In genomic region chr13:96848275-96848674, GRCh38 we compare ENCODE assay signal across 28 cellular contexts.
"Had no signal": no experiment of that assay in that cellular context is flagged by ENCODE, and none has a peak within 500 bp of the region (broad histone marks: within the 10 kb centered on the region; RNA-seq: fewer than 3 reads in every experiment).

No MANE protein-coding gene starts in this region.

- H3K36me3 ChIP-seq: gastrocnemius medialis, neutrophil, prostate gland, sigmoid colon, uterus had no signal

- H3K9me3 ChIP-seq: gastrocnemius medialis, neutrophil, prostate gland, sigmoid colon, testis, uterus had no signal

- H3K27me3 Mint-ChIP-seq: activated CD4-positive, alpha-beta memory T cell treated with anti-CD3 and anti-CD28 coated beads, Interleukin-2, amount 10 ng/mL, durations not matched to agents 7 days and 5 days; activated CD4-positive, alpha-beta T cell treated with anti-CD3 and anti-CD28 coated beads, Interleukin-2, amount 10 ng/mL, durations not matched to agents 7 days and 5 days; activated T-cell treated with anti-CD3 and anti-CD28 coated beads, Interleukin-2, amount 50 U/mL, for 24 hours; effector memory CD8-positive, alpha-beta T cell had no signal

- H3K27ac Mint-ChIP-seq: activated CD4-positive, alpha-beta memory T cell treated with anti-CD3 and anti-CD28 coated beads, Interleukin-2, amount 10 ng/mL, durations not matched to agents 7 days and 5 days; activated CD4-positive, alpha-beta T cell treated with anti-CD3 and anti-CD28 coated beads, Interleukin-2, amount 10 ng/mL, durations not matched to agents 7 days and 5 days; activated T-cell treated with anti-CD3 and anti-CD28 coated beads, Interleukin-2, amount 50 U/mL, for 24 hours; activated T-helper 17 cell treated with anti-CD3 and anti-CD28 coated beads, Interleukin-2, amount 50 U/mL, for 72 hours; effector memory CD8-positive, alpha-beta T cell; nephron; T-helper 1 cell treated with Interleukin-12 subunit alpha and Interleukin-12 subunit beta and Interleukin-4 antibody, amounts not matched to agents 30 μg/mL and 1 μg/mL, for 36 hours had no signal

- H3K27ac ChIP-seq: gastrocnemius medialis, neutrophil, prostate gland, sigmoid colon, testis, uterus had no signal

- H3K4me3 ChIP-seq: gastrocnemius medialis, prostate gland, sigmoid colon, testis, uterus had no signal

- H3K4me1 Mint-ChIP-seq: activated CD4-positive, alpha-beta memory T cell treated with anti-CD3 and anti-CD28 coated beads, Interleukin-2, amount 10 ng/mL, durations not matched to agents 7 days and 5 days; activated CD4-positive, alpha-beta T cell treated with anti-CD3 and anti-CD28 coated beads, Interleukin-2, amount 10 ng/mL, durations not matched to agents 7 days and 5 days; activated T-helper 17 cell treated with anti-CD3 and anti-CD28 coated beads, Interleukin-2, amount 50 U/mL, for 72 hours had no signal

- H3K9me3 Mint-ChIP-seq: activated CD4-positive, alpha-beta memory T cell treated with anti-CD3 and anti-CD28 coated beads, Interleukin-2, amount 10 ng/mL, durations not matched to agents 7 days and 5 days; activated T-cell treated with anti-CD3 and anti-CD28 coated beads, Interleukin-2, amount 50 U/mL, for 24 hours; T-helper 1 cell treated with Interleukin-12 subunit alpha and Interleukin-12 subunit beta and Interleukin-4 antibody, amounts not matched to agents 30 μg/mL and 1 μg/mL, for 36 hours had no signal

- H3K4me3 Mint-ChIP-seq: activated CD4-positive, alpha-beta memory T cell treated with anti-CD3 and anti-CD28 coated beads, Interleukin-2, amount 10 ng/mL, durations not matched to agents 7 days and 5 days; activated CD4-positive, alpha-beta T cell treated with anti-CD3 and anti-CD28 coated beads, Interleukin-2, amount 10 ng/mL, durations not matched to agents 7 days and 5 days; activated T-cell treated with anti-CD3 and anti-CD28 coated beads, Interleukin-2, amount 50 U/mL, for 24 hours; activated T-helper 17 cell treated with anti-CD3 and anti-CD28 coated beads, Interleukin-2, amount 50 U/mL, for 72 hours; effector memory CD8-positive, alpha-beta T cell; nephron; T-helper 1 cell treated with Interleukin-12 subunit alpha and Interleukin-12 subunit beta and Interleukin-4 antibody, amounts not matched to agents 30 μg/mL and 1 μg/mL, for 36 hours had no signal

- H3K4me1 ChIP-seq: gastrocnemius medialis, prostate gland, sigmoid colon, testis, uterus had no signal

- ATAC-seq: activated T-helper 17 cell treated with anti-CD3 and anti-CD28 coated beads, Interleukin-2, amount 50 U/mL, for 72 hours; effector memory CD8-positive, alpha-beta T cell; gastrocnemius medialis; left cardiac atrium had no signal

- H3K27me3 ChIP-seq: gastrocnemius medialis, neutrophil, sigmoid colon, testis, uterus had no signal

- DNase-seq: activated CD4-positive, alpha-beta memory T cell treated with anti-CD3 and anti-CD28 coated beads, Interleukin-2, amount 10 ng/mL, durations not matched to agents 7 days and 5 days; activated CD4-positive, alpha-beta T cell treated with anti-CD3 and anti-CD28 coated beads for 1 hour; activated CD4-positive, alpha-beta T cell treated with anti-CD3 and anti-CD28 coated beads, Interleukin-2, amount 10 ng/mL, durations not matched to agents 7 days and 5 days; activated CD8-positive, alpha-beta memory T cell treated with anti-CD3 and anti-CD28 coated beads, Interleukin-2, amount 50 U/mL, for 48 hours; activated gamma-delta T cell treated with Interleukin-2 at 50 U/mL for 16 hours; activated naive CD4-positive, alpha-beta T cell treated with anti-CD3 and anti-CD28 coated beads, Interleukin-2, amount 50 U/mL, for 16 hours; activated T-cell treated with anti-CD3 and anti-CD28 coated beads, Interleukin-2, amount 50 U/mL, for 24 hours; amygdala; caudate nucleus; cortex of kidney; effector memory CD8-positive, alpha-beta T cell; erythroblast; gastrocnemius medialis; glutamatergic neuron; left cardiac atrium; mammary epithelial cell; retina; sigmoid colon; stimulated activated naive CD4-positive, alpha-beta T cell treated with Interleukin-2 at 50 U/mL for 16 hours; T-helper 9 cell; testis; trophoblast cell; uterus had no signal
